In genomic region chr3:2511356-2511755, GRCh38 we compare ENCODE assay signal across 13 cellular contexts.
DNase-seq lines count a peak whose midpoint lies in the region; ATAC-seq, FAIRE-seq and TF ChIP-seq lines count a peak whose summit lies in the region.
"Had no signal": no experiment of that assay in that cellular context is flagged by ENCODE, and none has a peak within 500 bp of the region (broad histone marks: within the 10 kb centered on the region; RNA-seq: fewer than 3 reads in every experiment).

No MANE protein-coding gene starts in this region.

- intact Hi-C loops in Caco-2 (cut with micrococcal nuclease; ENCODE audit: unreplicated experiment), result no loop called here

- H3K9me3 Mint-ChIP-seq in Caco-2 (ENCODE audit: unreplicated experiment), result no peaks in the 10 kb centered on the region

- no peak for TF ChIP-seq POLR2A in GM18505 (IDR thresholded peaks at IDR 0.05; ENCODE audit: borderline replicate concordance, extremely low read depth, insufficient read depth, insufficient read length)

- CTCF ChIA-PET in Caco-2 (lab: Charles Lee), result no interaction called here

- BruUV-seq in Caco-2 (replicated peaks; lab: Mats Ljungman, UMichigan), result no TSS peak

- H3K4me3 ChIP-seq in Caco-2 (ENCODE audit: low read depth, low read length), result no peak overlapping the region
- H3K4me3 ChIP-seq: lung had no signal

- no peak for ATAC-seq in HG03571 (IDR thresholded peaks at IDR 0.05; ENCODE audit: unreplicated experiment)
- no peak for ATAC-seq in GM18505 (IDR thresholded peaks at IDR 0.05; ENCODE audit: unreplicated experiment)

- no peaks in the 10 kb centered on the region for H3K9me3 ChIP-seq in Caco-2

- H3K36me3 ChIP-seq in Caco-2 (ENCODE audit: control insufficient read depth, insufficient read depth, low read length), result no peaks in the 10 kb centered on the region

- H3K27me3 ChIP-seq in Caco-2 (replicated peaks; ENCODE audit: control insufficient read depth, insufficient read depth, low read length), result no peaks in the 10 kb centered on the region

- H3K27ac Mint-ChIP-seq in Caco-2 (ENCODE audit: unreplicated experiment), result no peak overlapping the region
- H3K27ac Mint-ChIP-seq: stimulated activated naive CD8-positive, alpha-beta T cell treated with anti-CD3 and anti-CD28 coated beads, Interleukin-15, Interleukin-2, amounts not matched to agents 100 ng/mL and 50 ng/mL, for 24 hours had no signal

- H3K27me3 Mint-ChIP-seq in Caco-2 (ENCODE audit: insufficient read depth, unreplicated experiment), result peaks cover 3% of the 10 kb centered on the region

- FAIRE-seq in islet of Langerhans (lab: Jason Lieb, UNC), result peak; percentile 90

- H3K4me1 ChIP-seq in Caco-2, result no peaks in the 10 kb centered on the region

- POLR2A ChIA-PET in Caco-2 (lab: Charles Lee), result no interaction called here

- no peak for TF ChIP-seq CTCF in Caco-2 (IDR thresholded peaks at IDR 0.05; ENCODE audit: insufficient read depth in 1 of 2, low read depth in 1 of 2, low read length in 1 of 2, severe bottlenecking in 1 of 2, unreplicated experiment in 1 of 2)

- peaks cover 7% of the 10 kb centered on the region for H3K4me1 Mint-ChIP-seq in Caco-2 (ENCODE audit: low read depth, unreplicated experiment)

- H3K36me3 Mint-ChIP-seq in Caco-2 (ENCODE audit: insufficient read depth, unreplicated experiment), result no peaks in the 10 kb centered on the region

- peak; percentile 33 for DNase-seq in DMS153 (lab: John Stamatoyannopoulos, UW)
- DNase-seq in NCI-H1694 (lab: John Stamatoyannopoulos, UW), result peak; percentile 80
- DNase-seq in amygdala (lab: John Stamatoyannopoulos, UW), result peak in 31 of 56 donors; percentile 1 to 59 (median 11)
- no peak for DNase-seq in hepatic stellate cell (ENCODE audit: low spot score)
- no peak for DNase-seq in Caco-2
- DNase-seq: amniotic stem cell; effector CD8-positive, alpha-beta T cell; stimulated activated CD4-positive, alpha-beta T cell treated with anti-CD3 and anti-CD28 coated beads, Interleukin-4, amount 100 ng/mL, for 24 hours had no signal

- H3K4me3 Mint-ChIP-seq in Caco-2 (ENCODE audit: unreplicated experiment), result no peak overlapping the region
- H3K4me3 Mint-ChIP-seq: stimulated activated naive CD8-positive, alpha-beta T cell treated with anti-CD3 and anti-CD28 coated beads, Interleukin-15, Interleukin-2, amounts not matched to agents 100 ng/mL and 50 ng/mL, for 24 hours had no signal

Comparison
In these comparisons a context has a peak if more than half of its experiments do, and no peak if none do; other contexts are left out.
1. DNase-seq: peak in DMS153 (single experiment), NCI-H1694 (single experiment) and amygdala (31 of 56); none in hepatic stellate cell (single experiment) and Caco-2 (0 of 2).